ENCODE assay signal across 22 cellular contexts in genomic region chr2:85423525-85423924, GRCh38. TPM values are rescaled to one million over a fixed set of nuclear protein-coding genes. Genes with fewer than 3 reads are reported as not detected.
DNase-seq lines count a peak whose midpoint lies in the region; ATAC-seq, FAIRE-seq and TF ChIP-seq lines count a peak whose summit lies in the region.
"Had no signal": no experiment of that assay in that cellular context is flagged by ENCODE, and none has a peak within 500 bp of the region (broad histone marks: within the 10 kb centered on the region; RNA-seq: fewer than 3 reads in every experiment).

No MANE protein-coding gene starts in this region.

- DNase-seq in A549 (ENCODE audit: low read depth in 1 of 2, low spot score in 1 of 2), result no peak
- peak; percentile 30 for DNase-seq in NAMALWA (ENCODE audit: low spot score)
- no peak for DNase-seq in RWPE1 (ENCODE audit: low spot score)
- peak; percentile 74 for DNase-seq in left kidney (ENCODE audit: low read depth, low spot score)
- no peak for DNase-seq in CD8-positive, alpha-beta memory T cell
- DNase-seq in OCI-M2 (lab: John Stamatoyannopoulos, UW; ENCODE audit: unreplicated experiment), result no peak
- DNase-seq: activated CD4-positive, alpha-beta T cell treated with anti-CD3 and anti-CD28 coated beads, Interleukin-2, amount 50 U/mL, for 1 hour; activated naive CD4-positive, alpha-beta T cell treated with anti-CD3 and anti-CD28 coated beads, Interleukin-2, amount 50 U/mL, for 16 hours; AML-193; DMS79 treated with DMSO at 0.1 percent for 48 hours; left ventricle myocardium inferior; NCI-H1105 treated with DMSO at 0.1 percent for 48 hours; NCI-H2081; NCI-H510A; T-helper 2 cell; trophoblast cell had no signal

- no peaks in the 10 kb centered on the region for H3K36me3 ChIP-seq in CD8-positive, alpha-beta memory T cell (ENCODE audit: insufficient read depth, low read length)
- H3K36me3 ChIP-seq: HAP-1, left ventricle myocardium inferior had no signal

- H3K9me3 Mint-ChIP-seq in CD8-positive, alpha-beta memory T cell, result no peaks in the 10 kb centered on the region
- H3K9me3 Mint-ChIP-seq: activated T-helper 1 cell treated with anti-CD3 and anti-CD28 coated beads, Interleukin-12 subunit alpha, Interleukin-12 subunit beta, Interleukin-2, Interleukin-4 antibody, amounts not matched to agents 30 ng/mL and 10 ng/mL and 1 ng/mL, durations not matched to agents 14 hours and 24 hours and 36 hours; natural killer cell treated with Interleukin-12 subunit alpha and Interleukin-12 subunit beta and Interleukin-15 and Interleukin-18, amount 100 ng/mL, for 72 hours had no signal

- no peaks in the 10 kb centered on the region for H3K27me3 ChIP-seq in CD8-positive, alpha-beta memory T cell (ENCODE audit: insufficient read depth, low read length, poor library complexity, severe bottlenecking)

- peak overlapping the region; percentile 96 to 98 for H3K27ac ChIP-seq in A549
- peak overlapping the region; percentile 92 for H3K27ac ChIP-seq in RWPE1
- H3K27ac ChIP-seq in CD8-positive, alpha-beta memory T cell (ENCODE audit: low read depth, low read length), result no peak overlapping the region
- H3K27ac ChIP-seq: left ventricle myocardium inferior, SK-N-MC had no signal

- H3K4me1 Mint-ChIP-seq in CD8-positive, alpha-beta memory T cell, result peaks cover 12 to 20% (median 16%) of the 10 kb centered on the region in 3 donors

- no peak for ATAC-seq in A549
- no peak for ATAC-seq in GM19023 (IDR thresholded peaks at IDR 0.05; ENCODE audit: unreplicated experiment)
- ATAC-seq in GM19324 (IDR thresholded peaks at IDR 0.05; ENCODE audit: low FRiP score, unreplicated experiment), result no peak
- ATAC-seq: natural killer cell treated with Interleukin-12 subunit alpha and Interleukin-12 subunit beta and Interleukin-15 and Interleukin-18, amount 100 ng/mL, for 72 hours had no signal

- CTCF ChIA-PET in A549 (lab: Yijun Ruan, JAX), result interaction anchor here (1.1 to 41.9 kb wide), 3 partner anchors 15 to 122 kb away, joined by 3 to 1185 read pairs (median 209); partner anchors contain the start of genes GGCX and MAT2A
- CTCF ChIA-PET in RWPE1 (lab: Yijun Ruan, JAX), result no interaction called here
- CTCF ChIA-PET in CD8-positive, alpha-beta memory T cell (lab: Charles Lee), result interaction anchor here (14.1 kb wide), 1 partner anchor 132 kb away, joined by 327 read pairs; the partner anchor contains the start of gene GGCX

- peaks cover 0 to 1% of the 10 kb centered on the region in 2 donors for H3K27me3 Mint-ChIP-seq in CD8-positive, alpha-beta memory T cell
- H3K27me3 Mint-ChIP-seq: natural killer cell treated with Interleukin-12 subunit alpha and Interleukin-12 subunit beta and Interleukin-15 and Interleukin-18, amount 100 ng/mL, for 72 hours had no signal

- POLR2A ChIA-PET in A549 (lab: Yijun Ruan, JAX), result interaction anchor here (11.7 kb wide), 1 partner anchor 117 kb away, joined by 261 read pairs; the partner anchor contains the start of gene MAT2A
- POLR2A ChIA-PET in RWPE1 (lab: Yijun Ruan, JAX; ENCODE audit: low non-redundant PET), result no interaction called here
- POLR2A ChIA-PET in CD8-positive, alpha-beta memory T cell (lab: Charles Lee), result no interaction called here

- 92% methylated on average over 5 of the region's 5 CpGs for WGBS in A549 (ENCODE audit: missing lambda C conversion rate)

- TF ChIP-seq EP300 in A549 (IDR thresholded peaks at IDR 0.05), result no peak

- H3K9me3 ChIP-seq in A549, result no peaks in the 10 kb centered on the region
- H3K9me3 ChIP-seq in CD8-positive, alpha-beta memory T cell (ENCODE audit: low read length), result no peaks in the 10 kb centered on the region
- H3K9me3 ChIP-seq: HAP-1, left ventricle myocardium inferior had no signal

- peak overlapping the region in 1 of 7 donors; percentile 28 for H3K4me3 Mint-ChIP-seq in CD8-positive, alpha-beta memory T cell
- H3K4me3 Mint-ChIP-seq: activated T-helper 1 cell treated with anti-CD3 and anti-CD28 coated beads, Interleukin-12 subunit alpha, Interleukin-12 subunit beta, Interleukin-2, Interleukin-4 antibody, amounts not matched to agents 30 ng/mL and 10 ng/mL and 1 ng/mL, durations not matched to agents 14 hours and 24 hours and 36 hours; natural killer cell treated with Interleukin-12 subunit alpha and Interleukin-12 subunit beta and Interleukin-15 and Interleukin-18, amount 100 ng/mL, for 72 hours had no signal

- peak overlapping the region in 1 of 8 donors; percentile 36 for H3K27ac Mint-ChIP-seq in CD8-positive, alpha-beta memory T cell
- H3K27ac Mint-ChIP-seq: activated T-helper 1 cell treated with anti-CD3 and anti-CD28 coated beads, Interleukin-12 subunit alpha, Interleukin-12 subunit beta, Interleukin-2, Interleukin-4 antibody, amounts not matched to agents 30 ng/mL and 10 ng/mL and 1 ng/mL, durations not matched to agents 14 hours and 24 hours and 36 hours; natural killer cell treated with Interleukin-12 subunit alpha and Interleukin-12 subunit beta and Interleukin-15 and Interleukin-18, amount 100 ng/mL, for 72 hours had no signal

- no peaks in the 10 kb centered on the region for H3K36me3 Mint-ChIP-seq in CD8-positive, alpha-beta memory T cell
- H3K36me3 Mint-ChIP-seq: natural killer cell treated with Interleukin-12 subunit alpha and Interleukin-12 subunit beta and Interleukin-15 and Interleukin-18, amount 100 ng/mL, for 72 hours had no signal

- peaks cover 42% of the 10 kb centered on the region for H3K4me1 ChIP-seq in A549
- H3K4me1 ChIP-seq in CD8-positive, alpha-beta memory T cell (ENCODE audit: insufficient read depth, low read length), result peaks cover 22% of the 10 kb centered on the region

- TF ChIP-seq POLR2A in A549 (IDR thresholded peaks at IDR 0.05; ENCODE audit: low read length), result no peak

- TF ChIP-seq CTCF in A549 (IDR thresholded peaks at IDR 0.05), result no peak
- TF ChIP-seq CTCF in RWPE1 (conservative IDR thresholded peaks at IDR 0.05; ENCODE audit: low read depth), result no peak

- H3K4me2 ChIP-seq in A549, result no peak overlapping the region

- no peak for TF ChIP-seq RAD21 in A549 (conservative IDR thresholded peaks at IDR 0.05 in 1 of 2, IDR thresholded peaks at IDR 0.05 in 1 of 2)

- no peak overlapping the region for H3K4me3 ChIP-seq in A549
- no peak overlapping the region for H3K4me3 ChIP-seq in CD8-positive, alpha-beta memory T cell (ENCODE audit: low read length)
- H3K4me3 ChIP-seq: HAP-1, left ventricle myocardium inferior, SK-N-MC had no signal

- no peak for FAIRE-seq in A549 (lab: Jason Lieb, UNC)

TF ChIP-seq in A549, 52 proteins besides CTCF, POLR2A, EP300 and RAD21:
- TF ChIP-seq MAFK (IDR thresholded peaks at IDR 0.05; ENCODE audit: partially characterized antibody) (peak; percentile 89), PHF8 (IDR thresholded peaks at IDR 0.05; ENCODE audit: borderline replicate concordance, low read depth) (no peak), RARB (CRISPR knock-in tag; IDR thresholded peaks at IDR 0.05) (no peak)
TF ChIP-seq in A549: peak in this region for 1.

RNA-seq across cellular contexts. Expression of gene SH2D6, which starts 5.0 kb away (rescaled TPM):
- polyA plus RNA-seq in A549 (2011; rRNA removed) (1.3 and 1.8 TPM in 2 replicates), A549 (2017; fragmentation: RNase III; extraction: RNeasy Plus Mini Kit Qiagen cat#74134 plus additional on column Dnase treatment) (1.4 to 1.5 TPM (median 1.4 TPM) in 3 replicates)
- 0.48 and 0.69 TPM in 2 replicates for polyA plus RNA-seq in A549 (2012; cell fraction: cytosol; rRNA removed)
- polyA plus RNA-seq in A549 (2012; cell fraction: nucleus; rRNA removed), result 2.1 and 3.2 TPM in 2 replicates
- 0.83 and 1.9 TPM in 2 replicates for polyA minus RNA-seq in A549 (2011; rRNA and poly(A)+ RNA removed)
- 1 to 10 TPM in 1 of 2 experiments, under 1 TPM in 1; 0.63 to 1.4 TPM for total RNA-seq in CD8-positive, alpha-beta memory T cell
- not detected for polyA plus RNA-seq in CD8-positive, alpha-beta memory T cell
- total RNA-seq: left ventricle myocardium inferior had no signal

RNA-seq across cellular contexts. Expression of gene CAPG, which starts 13.4 kb away (rescaled TPM):
- polyA plus RNA-seq in A549 (2011; rRNA removed) (81.0 and 94.6 TPM in 2 replicates), A549 (2017; fragmentation: RNase III; extraction: RNeasy Plus Mini Kit Qiagen cat#74134 plus additional on column Dnase treatment) (53.0 to 61.3 TPM (median 57.5 TPM) in 3 replicates)
- 127 and 130 TPM in 2 replicates for polyA plus RNA-seq in A549 (2012; cell fraction: cytosol; rRNA removed)
- 94.4 and 121 TPM in 2 replicates for polyA plus RNA-seq in A549 (2012; cell fraction: nucleus; rRNA removed)
- 57.0 and 66.1 TPM in 2 replicates for polyA minus RNA-seq in A549 (2011; rRNA and poly(A)+ RNA removed)
- 10 to 100 TPM; 22.3 to 22.8 TPM for total RNA-seq in CD8-positive, alpha-beta memory T cell
- 36.0 TPM for polyA plus RNA-seq in CD8-positive, alpha-beta memory T cell

Comparison
In these comparisons a context has a peak if more than half of its experiments do, and no peak if none do; other contexts are left out.
1. DNase-seq: peak in NAMALWA (single experiment) and left kidney (single experiment); none in A549 (0 of 2), RWPE1 (single experiment), CD8-positive, alpha-beta memory T cell (0 of 5) and OCI-M2 (single experiment).